ENCODE assay signal across 1 cellular context in the genomic region with DNA sequence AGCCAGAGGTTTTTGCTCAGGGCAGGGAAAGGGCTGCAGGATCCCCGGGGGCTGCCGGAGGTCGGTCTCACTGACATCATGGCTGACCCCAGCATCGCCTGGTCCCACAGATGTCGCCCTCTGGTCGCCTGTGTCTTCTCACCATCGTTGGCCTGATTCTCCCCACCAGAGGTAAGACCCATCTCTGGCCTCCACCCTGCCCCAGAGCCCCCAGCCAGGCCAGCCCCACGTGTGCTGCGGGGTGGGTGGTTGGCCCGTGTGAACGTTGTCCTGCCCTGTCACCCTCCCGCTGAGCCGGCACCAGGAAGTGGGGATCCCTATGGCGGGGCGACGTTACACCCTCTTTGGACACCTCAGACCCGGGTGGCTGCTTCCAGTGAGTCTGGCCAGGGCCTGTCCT.
TF ChIP-seq lines count a peak whose summit lies in the region.

No MANE protein-coding gene starts in this region.

TF ChIP-seq in IMR-90, 13 proteins besides CTCF, POLR2A, EP300 and RAD21:
- TF ChIP-seq CEBPB (IDR thresholded peaks at IDR 0.05; ENCODE audit: low read depth, low read length) (no peak), RCOR1 (IDR thresholded peaks at IDR 0.05; ENCODE audit: insufficient replicate concordance, low read length) (no peak), FOS (IDR thresholded peaks at IDR 0.05; ENCODE audit: low read depth, low read length) (no peak), MAFK (IDR thresholded peaks at IDR 0.05; ENCODE audit: low read depth, low read length) (no peak), MXI1 (IDR thresholded peaks at IDR 0.05; ENCODE audit: borderline replicate concordance, low read depth, low read length) (no peak), RFX5 (IDR thresholded peaks at IDR 0.05; ENCODE audit: low read depth, low read length) (no peak), NFE2L2 (IDR thresholded peaks at IDR 0.05; ENCODE audit: low read depth, low read length) (no peak), MAZ (IDR thresholded peaks at IDR 0.05; ENCODE audit: borderline replicate concordance, low read depth, low read length) (no peak), CHD1 (IDR thresholded peaks at IDR 0.05; ENCODE audit: low read depth, low read length) (no peak), BHLHE40 (IDR thresholded peaks at IDR 0.05; ENCODE audit: low read depth, low read length) (no peak), SMC3 (IDR thresholded peaks at IDR 0.05; ENCODE audit: low read depth, low read length) (no peak)
- TF ChIP-seq, protein P1, sequence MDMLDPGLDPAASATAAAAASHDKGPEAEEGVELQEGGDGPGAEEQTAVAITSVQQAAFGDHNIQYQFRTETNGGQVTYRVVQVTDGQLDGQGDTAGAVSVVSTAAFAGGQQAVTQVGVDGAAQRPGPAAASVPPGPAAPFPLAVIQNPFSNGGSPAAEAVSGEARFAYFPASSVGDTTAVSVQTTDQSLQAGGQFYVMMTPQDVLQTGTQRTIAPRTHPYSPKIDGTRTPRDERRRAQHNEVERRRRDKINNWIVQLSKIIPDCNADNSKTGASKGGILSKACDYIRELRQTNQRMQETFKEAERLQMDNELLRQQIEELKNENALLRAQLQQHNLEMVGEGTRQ (IDR thresholded peaks at IDR 0.05; ENCODE audit: low read depth, low read length), result no peak
- TF ChIP-seq, protein P2, sequence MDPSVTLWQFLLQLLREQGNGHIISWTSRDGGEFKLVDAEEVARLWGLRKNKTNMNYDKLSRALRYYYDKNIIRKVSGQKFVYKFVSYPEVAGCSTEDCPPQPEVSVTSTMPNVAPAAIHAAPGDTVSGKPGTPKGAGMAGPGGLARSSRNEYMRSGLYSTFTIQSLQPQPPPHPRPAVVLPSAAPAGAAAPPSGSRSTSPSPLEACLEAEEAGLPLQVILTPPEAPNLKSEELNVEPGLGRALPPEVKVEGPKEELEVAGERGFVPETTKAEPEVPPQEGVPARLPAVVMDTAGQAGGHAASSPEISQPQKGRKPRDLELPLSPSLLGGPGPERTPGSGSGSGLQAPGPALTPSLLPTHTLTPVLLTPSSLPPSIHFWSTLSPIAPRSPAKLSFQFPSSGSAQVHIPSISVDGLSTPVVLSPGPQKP (IDR thresholded peaks at IDR 0.05; ENCODE audit: borderline replicate concordance, low read depth, low read length), result no peak
TF ChIP-seq in IMR-90: peak in this region for 0.
